ENCODE assay signal across 1 cellular context in the genomic region with DNA sequence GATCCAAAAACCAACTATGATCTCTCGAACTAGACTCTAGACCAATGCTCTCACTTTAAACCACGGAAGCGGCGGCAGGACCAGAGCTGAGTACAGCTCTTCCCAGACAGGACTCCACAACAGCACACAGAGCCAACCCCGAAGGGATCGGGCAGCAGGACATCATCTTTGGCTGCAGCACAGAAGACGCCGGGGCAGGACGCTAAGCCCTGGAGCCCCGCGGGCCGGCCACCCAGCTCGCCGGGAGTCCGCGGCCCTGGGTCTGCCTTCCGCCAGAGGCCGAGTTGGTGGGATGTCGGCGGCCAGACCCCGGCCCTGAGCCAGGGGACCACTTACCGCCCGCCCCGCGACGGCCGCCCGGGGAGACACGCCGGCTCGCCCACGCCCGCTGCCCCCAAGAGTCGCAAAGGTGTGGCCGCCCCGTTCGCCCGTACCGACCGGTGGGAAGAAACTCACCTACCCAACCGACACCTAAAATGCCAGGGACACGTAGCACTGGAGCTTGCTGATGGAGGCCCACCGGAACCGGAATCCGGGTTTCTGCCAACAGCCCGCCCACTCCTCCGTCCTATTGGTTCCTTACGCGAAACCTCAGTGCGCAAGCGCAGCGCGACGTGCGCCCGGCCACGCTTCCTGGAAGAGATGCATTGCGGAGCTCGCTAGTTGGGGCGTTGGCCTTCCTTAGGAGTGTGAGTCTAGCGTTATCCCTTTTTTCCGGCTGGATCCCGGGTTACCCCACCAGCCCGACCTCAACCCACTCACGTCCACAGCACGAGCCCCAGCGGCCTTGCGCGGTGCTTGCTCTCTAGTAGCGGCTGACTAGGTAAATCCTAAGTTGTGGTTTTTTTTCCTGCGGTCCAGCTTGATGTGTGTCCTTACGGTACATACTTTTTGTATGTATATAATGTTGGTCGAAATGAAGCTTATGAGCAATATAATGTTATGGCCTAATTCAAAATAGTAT.
TF ChIP-seq lines count a peak whose summit lies in the region.

A gene (minus strand): TSS at position 510 of the 964 bp plus-strand sequence. CDS start 1,623 bp downstream, outside the sequence.

TF ChIP-seq in K562, 482 proteins besides CTCF, POLR2A, EP300 and RAD21 (continued from another document and continues in another):
- TF ChIP-seq, protein P1, sequence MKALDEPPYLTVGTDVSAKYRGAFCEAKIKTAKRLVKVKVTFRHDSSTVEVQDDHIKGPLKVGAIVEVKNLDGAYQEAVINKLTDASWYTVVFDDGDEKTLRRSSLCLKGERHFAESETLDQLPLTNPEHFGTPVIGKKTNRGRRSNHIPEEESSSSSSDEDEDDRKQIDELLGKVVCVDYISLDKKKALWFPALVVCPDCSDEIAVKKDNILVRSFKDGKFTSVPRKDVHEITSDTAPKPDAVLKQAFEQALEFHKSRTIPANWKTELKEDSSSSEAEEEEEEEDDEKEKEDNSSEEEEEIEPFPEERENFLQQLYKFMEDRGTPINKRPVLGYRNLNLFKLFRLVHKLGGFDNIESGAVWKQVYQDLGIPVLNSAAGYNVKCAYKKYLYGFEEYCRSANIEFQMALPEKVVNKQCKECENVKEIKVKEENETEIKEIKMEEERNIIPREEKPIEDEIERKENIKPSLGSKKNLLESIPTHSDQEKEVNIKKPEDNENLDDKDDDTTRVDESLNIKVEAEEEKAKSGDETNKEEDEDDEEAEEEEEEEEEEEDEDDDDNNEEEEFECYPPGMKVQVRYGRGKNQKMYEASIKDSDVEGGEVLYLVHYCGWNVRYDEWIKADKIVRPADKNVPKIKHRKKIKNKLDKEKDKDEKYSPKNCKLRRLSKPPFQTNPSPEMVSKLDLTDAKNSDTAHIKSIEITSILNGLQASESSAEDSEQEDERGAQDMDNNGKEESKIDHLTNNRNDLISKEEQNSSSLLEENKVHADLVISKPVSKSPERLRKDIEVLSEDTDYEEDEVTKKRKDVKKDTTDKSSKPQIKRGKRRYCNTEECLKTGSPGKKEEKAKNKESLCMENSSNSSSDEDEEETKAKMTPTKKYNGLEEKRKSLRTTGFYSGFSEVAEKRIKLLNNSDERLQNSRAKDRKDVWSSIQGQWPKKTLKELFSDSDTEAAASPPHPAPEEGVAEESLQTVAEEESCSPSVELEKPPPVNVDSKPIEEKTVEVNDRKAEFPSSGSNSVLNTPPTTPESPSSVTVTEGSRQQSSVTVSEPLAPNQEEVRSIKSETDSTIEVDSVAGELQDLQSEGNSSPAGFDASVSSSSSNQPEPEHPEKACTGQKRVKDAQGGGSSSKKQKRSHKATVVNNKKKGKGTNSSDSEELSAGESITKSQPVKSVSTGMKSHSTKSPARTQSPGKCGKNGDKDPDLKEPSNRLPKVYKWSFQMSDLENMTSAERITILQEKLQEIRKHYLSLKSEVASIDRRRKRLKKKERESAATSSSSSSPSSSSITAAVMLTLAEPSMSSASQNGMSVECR (CRISPR knock-in tag; IDR thresholded peaks at IDR 0.05): peak; percentile 47; the same call in 1 of the 2 replicates
- TF ChIP-seq, protein P2, sequence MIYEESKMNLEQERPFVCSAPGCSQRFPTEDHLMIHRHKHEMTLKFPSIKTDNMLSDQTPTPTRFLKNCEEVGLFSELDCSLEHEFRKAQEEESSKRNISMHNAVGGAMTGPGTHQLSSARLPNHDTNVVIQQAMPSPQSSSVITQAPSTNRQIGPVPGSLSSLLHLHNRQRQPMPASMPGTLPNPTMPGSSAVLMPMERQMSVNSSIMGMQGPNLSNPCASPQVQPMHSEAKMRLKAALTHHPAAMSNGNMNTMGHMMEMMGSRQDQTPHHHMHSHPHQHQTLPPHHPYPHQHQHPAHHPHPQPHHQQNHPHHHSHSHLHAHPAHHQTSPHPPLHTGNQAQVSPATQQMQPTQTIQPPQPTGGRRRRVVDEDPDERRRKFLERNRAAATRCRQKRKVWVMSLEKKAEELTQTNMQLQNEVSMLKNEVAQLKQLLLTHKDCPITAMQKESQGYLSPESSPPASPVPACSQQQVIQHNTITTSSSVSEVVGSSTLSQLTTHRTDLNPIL (CRISPR knock-in tag; IDR thresholded peaks at IDR 0.05): no peak
- TF ChIP-seq ZC3H11A (IDR thresholded peaks at IDR 0.05; ENCODE audit: low read depth, low read length) (no peak), CHD4 (IDR thresholded peaks at IDR 0.05; ENCODE audit: insufficient read depth, insufficient replicate concordance, low read depth, low read length, poor library complexity, severe bottlenecking) (no peak), ZNF696 (CRISPR knock-in tag; conservative IDR thresholded peaks at IDR 0.05) (no peak), GTF2E2 (tag; IDR thresholded peaks at IDR 0.05) (peak; percentile 39), ARID2 (IDR thresholded peaks at IDR 0.05) (no peak), SNIP1 (IDR thresholded peaks at IDR 0.05; ENCODE audit: low read depth) (no peak), MCM7 (IDR thresholded peaks at IDR 0.05) (no peak), MECOM (CRISPR knock-in tag; IDR thresholded peaks at IDR 0.05) (no peak), MYNN (IDR thresholded peaks at IDR 0.05) (no peak), MYNN (CRISPR knock-in tag; IDR thresholded peaks at IDR 0.05) (no peak), DMBX1 (CRISPR knock-in tag; IDR thresholded peaks at IDR 0.05; ENCODE audit: borderline replicate concordance) (no peak), BCL6 (CRISPR knock-in tag; IDR thresholded peaks at IDR 0.05) (no peak)
- TF ChIP-seq, protein P3, sequence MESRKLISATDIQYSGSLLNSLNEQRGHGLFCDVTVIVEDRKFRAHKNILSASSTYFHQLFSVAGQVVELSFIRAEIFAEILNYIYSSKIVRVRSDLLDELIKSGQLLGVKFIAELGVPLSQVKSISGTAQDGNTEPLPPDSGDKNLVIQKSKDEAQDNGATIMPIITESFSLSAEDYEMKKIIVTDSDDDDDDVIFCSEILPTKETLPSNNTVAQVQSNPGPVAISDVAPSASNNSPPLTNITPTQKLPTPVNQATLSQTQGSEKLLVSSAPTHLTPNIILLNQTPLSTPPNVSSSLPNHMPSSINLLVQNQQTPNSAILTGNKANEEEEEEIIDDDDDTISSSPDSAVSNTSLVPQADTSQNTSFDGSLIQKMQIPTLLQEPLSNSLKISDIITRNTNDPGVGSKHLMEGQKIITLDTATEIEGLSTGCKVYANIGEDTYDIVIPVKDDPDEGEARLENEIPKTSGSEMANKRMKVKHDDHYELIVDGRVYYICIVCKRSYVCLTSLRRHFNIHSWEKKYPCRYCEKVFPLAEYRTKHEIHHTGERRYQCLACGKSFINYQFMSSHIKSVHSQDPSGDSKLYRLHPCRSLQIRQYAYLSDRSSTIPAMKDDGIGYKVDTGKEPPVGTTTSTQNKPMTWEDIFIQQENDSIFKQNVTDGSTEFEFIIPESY (CRISPR knock-in tag; IDR thresholded peaks at IDR 0.05): no peak
- TF ChIP-seq, protein P4, sequence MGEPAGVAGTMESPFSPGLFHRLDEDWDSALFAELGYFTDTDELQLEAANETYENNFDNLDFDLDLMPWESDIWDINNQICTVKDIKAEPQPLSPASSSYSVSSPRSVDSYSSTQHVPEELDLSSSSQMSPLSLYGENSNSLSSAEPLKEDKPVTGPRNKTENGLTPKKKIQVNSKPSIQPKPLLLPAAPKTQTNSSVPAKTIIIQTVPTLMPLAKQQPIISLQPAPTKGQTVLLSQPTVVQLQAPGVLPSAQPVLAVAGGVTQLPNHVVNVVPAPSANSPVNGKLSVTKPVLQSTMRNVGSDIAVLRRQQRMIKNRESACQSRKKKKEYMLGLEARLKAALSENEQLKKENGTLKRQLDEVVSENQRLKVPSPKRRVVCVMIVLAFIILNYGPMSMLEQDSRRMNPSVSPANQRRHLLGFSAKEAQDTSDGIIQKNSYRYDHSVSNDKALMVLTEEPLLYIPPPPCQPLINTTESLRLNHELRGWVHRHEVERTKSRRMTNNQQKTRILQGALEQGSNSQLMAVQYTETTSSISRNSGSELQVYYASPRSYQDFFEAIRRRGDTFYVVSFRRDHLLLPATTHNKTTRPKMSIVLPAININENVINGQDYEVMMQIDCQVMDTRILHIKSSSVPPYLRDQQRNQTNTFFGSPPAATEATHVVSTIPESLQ (CRISPR knock-in tag; IDR thresholded peaks at IDR 0.05): no peak
- TF ChIP-seq, protein P5, sequence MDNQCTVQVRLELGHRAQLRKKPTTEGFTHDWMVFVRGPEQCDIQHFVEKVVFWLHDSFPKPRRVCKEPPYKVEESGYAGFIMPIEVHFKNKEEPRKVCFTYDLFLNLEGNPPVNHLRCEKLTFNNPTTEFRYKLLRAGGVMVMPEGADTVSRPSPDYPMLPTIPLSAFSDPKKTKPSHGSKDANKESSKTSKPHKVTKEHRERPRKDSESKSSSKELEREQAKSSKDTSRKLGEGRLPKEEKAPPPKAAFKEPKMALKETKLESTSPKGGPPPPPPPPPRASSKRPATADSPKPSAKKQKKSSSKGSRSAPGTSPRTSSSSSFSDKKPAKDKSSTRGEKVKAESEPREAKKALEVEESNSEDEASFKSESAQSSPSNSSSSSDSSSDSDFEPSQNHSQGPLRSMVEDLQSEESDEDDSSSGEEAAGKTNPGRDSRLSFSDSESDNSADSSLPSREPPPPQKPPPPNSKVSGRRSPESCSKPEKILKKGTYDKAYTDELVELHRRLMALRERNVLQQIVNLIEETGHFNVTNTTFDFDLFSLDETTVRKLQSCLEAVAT (IDR thresholded peaks at IDR 0.05): no peak
- TF ChIP-seq, protein P6, sequence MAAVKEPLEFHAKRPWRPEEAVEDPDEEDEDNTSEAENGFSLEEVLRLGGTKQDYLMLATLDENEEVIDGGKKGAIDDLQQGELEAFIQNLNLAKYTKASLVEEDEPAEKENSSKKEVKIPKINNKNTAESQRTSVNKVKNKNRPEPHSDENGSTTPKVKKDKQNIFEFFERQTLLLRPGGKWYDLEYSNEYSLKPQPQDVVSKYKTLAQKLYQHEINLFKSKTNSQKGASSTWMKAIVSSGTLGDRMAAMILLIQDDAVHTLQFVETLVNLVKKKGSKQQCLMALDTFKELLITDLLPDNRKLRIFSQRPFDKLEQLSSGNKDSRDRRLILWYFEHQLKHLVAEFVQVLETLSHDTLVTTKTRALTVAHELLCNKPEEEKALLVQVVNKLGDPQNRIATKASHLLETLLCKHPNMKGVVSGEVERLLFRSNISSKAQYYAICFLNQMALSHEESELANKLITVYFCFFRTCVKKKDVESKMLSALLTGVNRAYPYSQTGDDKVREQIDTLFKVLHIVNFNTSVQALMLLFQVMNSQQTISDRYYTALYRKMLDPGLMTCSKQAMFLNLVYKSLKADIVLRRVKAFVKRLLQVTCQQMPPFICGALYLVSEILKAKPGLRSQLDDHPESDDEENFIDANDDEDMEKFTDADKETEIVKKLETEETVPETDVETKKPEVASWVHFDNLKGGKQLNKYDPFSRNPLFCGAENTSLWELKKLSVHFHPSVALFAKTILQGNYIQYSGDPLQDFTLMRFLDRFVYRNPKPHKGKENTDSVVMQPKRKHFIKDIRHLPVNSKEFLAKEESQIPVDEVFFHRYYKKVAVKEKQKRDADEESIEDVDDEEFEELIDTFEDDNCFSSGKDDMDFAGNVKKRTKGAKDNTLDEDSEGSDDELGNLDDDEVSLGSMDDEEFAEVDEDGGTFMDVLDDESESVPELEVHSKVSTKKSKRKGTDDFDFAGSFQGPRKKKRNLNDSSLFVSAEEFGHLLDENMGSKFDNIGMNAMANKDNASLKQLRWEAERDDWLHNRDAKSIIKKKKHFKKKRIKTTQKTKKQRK (IDR thresholded peaks at IDR 0.05; ENCODE audit: borderline replicate concordance, low read depth, low read length): no peak
- TF ChIP-seq, protein P7, sequence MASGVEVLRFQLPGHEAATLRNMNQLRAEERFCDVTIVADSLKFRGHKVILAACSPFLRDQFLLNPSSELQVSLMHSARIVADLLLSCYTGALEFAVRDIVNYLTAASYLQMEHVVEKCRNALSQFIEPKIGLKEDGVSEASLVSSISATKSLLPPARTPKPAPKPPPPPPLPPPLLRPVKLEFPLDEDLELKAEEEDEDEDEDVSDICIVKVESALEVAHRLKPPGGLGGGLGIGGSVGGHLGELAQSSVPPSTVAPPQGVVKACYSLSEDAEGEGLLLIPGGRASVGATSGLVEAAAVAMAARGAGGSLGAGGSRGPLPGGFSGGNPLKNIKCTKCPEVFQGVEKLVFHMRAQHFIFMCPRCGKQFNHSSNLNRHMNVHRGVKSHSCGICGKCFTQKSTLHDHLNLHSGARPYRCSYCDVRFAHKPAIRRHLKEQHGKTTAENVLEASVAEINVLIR (CRISPR knock-in tag; IDR thresholded peaks at IDR 0.05): 0 out of 2 replicates have a peak, but pooled peaks have one; percentile 57
